In genomic region chr2:128978155-128978707, GRCh38 we compare ENCODE assay signal across 18 cellular contexts.
DNase-seq lines count a peak whose midpoint lies in the region; TF ChIP-seq lines count a peak whose summit lies in the region.
"Had no signal": no experiment of that assay in that cellular context is flagged by ENCODE, and none has a peak within 500 bp of the region (broad histone marks: within the 10 kb centered on the region; RNA-seq: fewer than 3 reads in every experiment).

No MANE protein-coding gene starts in this region.

- peak overlapping the region; percentile 4 for H3K4me2 ChIP-seq in Loucy (ENCODE audit: low read depth, low read length, poor library complexity, severe bottlenecking)

- H3K4me1 ChIP-seq in Loucy (ENCODE audit: insufficient read depth, low read length, poor library complexity, severe bottlenecking) = peaks cover 15% of the 10 kb centered on the region
- no peaks in the 10 kb centered on the region for H3K4me1 ChIP-seq in prostate gland (replicated peaks)
- H3K4me1 ChIP-seq in thyroid gland = no peaks in the 10 kb centered on the region

- WGBS in prostate gland = 30% methylated on average over 6 of the region's 6 CpGs
- WGBS in thyroid gland, 2 donors = 59 to 65% methylated on average over 6 of the region's 6 CpGs

- no peaks in the 10 kb centered on the region for H3K36me3 Mint-ChIP-seq in brain
- H3K36me3 Mint-ChIP-seq: CD4-positive, alpha-beta memory T cell had no signal

- H3K4me3 ChIP-seq in Loucy (ENCODE audit: low read length, poor library complexity, severe bottlenecking) (no peak overlapping the region), prostate gland (no peak overlapping the region), thyroid gland (replicated peaks in 1 of 3) (no peak overlapping the region)

- TF ChIP-seq POLR2A in prostate gland (IDR thresholded peaks at IDR 0.05) = no peak
- TF ChIP-seq POLR2A in thyroid gland (IDR thresholded peaks at IDR 0.05) = no peak

- TF ChIP-seq CTCF in Loucy (conservative IDR thresholded peaks at IDR 0.05; ENCODE audit: low read length) (no peak), brain (conservative IDR thresholded peaks at IDR 0.05) (no peak), prostate gland (IDR thresholded peaks at IDR 0.05) (no peak), thyroid gland (IDR thresholded peaks at IDR 0.05) (no peak)

- peak overlapping the region; percentile 66 for H2AFZ ChIP-seq in Loucy (ENCODE audit: low read length)

- no peaks in the 10 kb centered on the region for H3K9me2 ChIP-seq in Loucy (replicated peaks; ENCODE audit: low read depth, low read length)

- intact Hi-C loops in prostate gland (cut with DNase I) (no loop called here), thyroid gland (cut with DNase I) (no loop called here)

- H3K27me3 ChIP-seq in Loucy (ENCODE audit: insufficient read depth, low read length, poor library complexity, severe bottlenecking) (no peaks in the 10 kb centered on the region), prostate gland (replicated peaks; ENCODE audit: insufficient read depth) (no peaks in the 10 kb centered on the region), thyroid gland (no peaks in the 10 kb centered on the region)

- H3K36me3 ChIP-seq in Loucy (ENCODE audit: insufficient read depth, low read length) (no peaks in the 10 kb centered on the region), prostate gland (no peaks in the 10 kb centered on the region), thyroid gland (no peaks in the 10 kb centered on the region)

- H3K9me3 ChIP-seq in Loucy (ENCODE audit: insufficient read depth, low read depth, low read length) (no peaks in the 10 kb centered on the region), prostate gland (no peaks in the 10 kb centered on the region), thyroid gland (no peaks in the 10 kb centered on the region)

- no peaks in the 10 kb centered on the region for H3F3A ChIP-seq in Loucy (ENCODE audit: low read depth)

- H3K4me3 Mint-ChIP-seq in brain = no peak overlapping the region
- H3K4me3 Mint-ChIP-seq: CD4-positive, alpha-beta memory T cell had no signal

- H3K9me3 Mint-ChIP-seq in brain = peaks cover 0 to 3% (median 0%) of the 10 kb centered on the region in 5 experiments

- no peaks in the 10 kb centered on the region for H3K27me3 Mint-ChIP-seq in brain
- H3K27me3 Mint-ChIP-seq: CD4-positive, alpha-beta memory T cell had no signal

- no peak overlapping the region for H3K27ac ChIP-seq in prostate gland
- H3K27ac ChIP-seq in thyroid gland = no peak overlapping the region

- H3K9ac ChIP-seq in Loucy (ENCODE audit: low read depth, low read length, poor library complexity, severe bottlenecking) = no peak overlapping the region

- H3K79me2 ChIP-seq in Loucy (ENCODE audit: insufficient read depth, low read length) = no peaks in the 10 kb centered on the region

- peak; percentile 94 for DNase-seq in islet precursor cell
- DNase-seq in prostate gland (ENCODE audit: low spot score) = peak; percentile 73
- DNase-seq in thyroid gland = no peak
- no peak for DNase-seq in activated CD4-positive, alpha-beta T cell treated with anti-CD3 and anti-CD28 coated beads, Interleukin-2, amount 50 U/mL, for 48 hours
- DNase-seq in GM19240 (ENCODE audit: insufficient read length, low spot score) = no peak
- no peak for DNase-seq in NCI-H446 treated with DMSO at 0.1 percent for 48 hours (lab: John Stamatoyannopoulos, UW)
- DNase-seq: activated CD4-positive, alpha-beta T cell treated with anti-CD3 and anti-CD28 coated beads for 1 hour; activated naive CD4-positive, alpha-beta T cell treated with anti-CD3 and anti-CD28 coated beads, Interleukin-2, amount 50 U/mL, for 16 hours; CD4-positive, alpha-beta memory T cell; cerebellar nuclear complex; DMS153; left cardiac atrium; midbrain; NCI-H1694; NCI-H2227 treated with DMSO at 0.1 percent for 48 hours; SHP77 had no signal

- no peaks in the 10 kb centered on the region for H4K20me1 ChIP-seq in Loucy (ENCODE audit: insufficient read depth, low read length, poor library complexity, severe bottlenecking)

- peaks cover 23% of the 10 kb centered on the region for H3K4me1 Mint-ChIP-seq in brain
- H3K4me1 Mint-ChIP-seq: CD4-positive, alpha-beta memory T cell had no signal

- H3K27ac Mint-ChIP-seq in brain = peak overlapping the region in 3 of 5 experiments; percentile 28 to 90 (median 87)
- H3K27ac Mint-ChIP-seq: CD4-positive, alpha-beta memory T cell had no signal

Comparison
In these comparisons a context has a peak if more than half of its experiments do, and no peak if none do; other contexts are left out.
1. DNase-seq: peak in islet precursor cell (single experiment) and prostate gland (single experiment); none in thyroid gland (0 of 2), activated CD4-positive, alpha-beta T cell treated with anti-CD3 and anti-CD28 coated beads, Interleukin-2, amount 50 U/mL, for 48 hours (0 of 2), GM19240 (single experiment) and NCI-H446 treated with DMSO at 0.1 percent for 48 hours (single experiment).